Comparison of ENCODE assay signal across 25 cellular contexts in the genomic region with DNA sequence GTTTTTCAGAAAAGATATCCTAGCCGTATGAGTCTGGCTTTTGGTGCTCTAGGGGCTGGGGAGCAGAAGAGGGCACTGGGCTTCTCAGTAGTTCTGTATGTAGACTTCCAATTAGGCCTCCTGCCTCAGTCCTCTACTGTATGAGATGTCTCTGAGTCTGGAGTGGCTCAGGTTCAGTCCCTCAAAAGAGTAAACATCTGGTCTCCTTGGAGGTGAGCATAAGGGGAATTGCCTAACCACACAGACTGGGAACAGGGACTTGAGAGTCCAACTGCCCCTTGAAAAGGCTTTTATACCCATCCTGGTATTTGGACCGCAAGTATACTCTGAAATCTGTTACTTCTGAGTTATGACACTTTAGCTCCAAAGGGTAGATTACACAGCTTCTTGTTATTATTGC.
A peak's percentile ranks its signal among the peaks of the same experiment; 100 is the strongest.
DNase-seq lines count a peak whose midpoint lies in the region; ATAC-seq, FAIRE-seq and TF ChIP-seq lines count a peak whose summit lies in the region.
"Had no signal": no experiment of that assay in that cellular context is flagged by ENCODE, and none has a peak within 500 bp of the region (broad histone marks: within the 10 kb centered on the region; RNA-seq: fewer than 3 reads in every experiment).

No MANE protein-coding gene starts in this region.

- intact Hi-C loops in activated CD4-positive, alpha-beta T cell treated with anti-CD3 and anti-CD28 coated beads, Interleukin-2, amount 10 ng/mL, durations not matched to agents 24 days and 14 days (cut with micrococcal nuclease): no loop called here
- intact Hi-C loops in lower lobe of right lung (cut with DNase I): no loop called here
- intact Hi-C loops in esophagus muscularis mucosa (cut with DNase I): no loop called here

- peak; percentile 17 to 39 for ATAC-seq in lower lobe of right lung
- ATAC-seq in HG03378 (IDR thresholded peaks at IDR 0.05; ENCODE audit: unreplicated experiment): no peak
- ATAC-seq: A549; CD8-positive, alpha-beta T cell; GM12878 had no signal

- H3K9ac ChIP-seq in adipocyte (ENCODE audit: low read length): no peak overlapping the region
- H3K9ac ChIP-seq: BLaER1 treated with 17β-estradiol and CSF1 and Interleukin-3, amounts not matched to agents 10 nM and 100 nM had no signal

- H3K27ac Mint-ChIP-seq in activated CD4-positive, alpha-beta T cell treated with anti-CD3 and anti-CD28 coated beads, Interleukin-2, amount 10 ng/mL, durations not matched to agents 24 days and 14 days: no peak overlapping the region
- H3K27ac Mint-ChIP-seq: B cell; CD4-positive, alpha-beta T cell; CD8-positive, alpha-beta T cell had no signal

- TF ChIP-seq CTCF in lower lobe of right lung (IDR thresholded peaks at IDR 0.05) (no peak), esophagus muscularis mucosa (IDR thresholded peaks at IDR 0.05) (no peak)

- H3K9me3 ChIP-seq in adipocyte (ENCODE audit: control insufficient read depth, low read length) (no peaks in the 10 kb centered on the region), lower lobe of right lung (no peaks in the 10 kb centered on the region), esophagus muscularis mucosa (no peaks in the 10 kb centered on the region)
- H3K9me3 ChIP-seq: A549; BLaER1 treated with 17β-estradiol and CSF1 and Interleukin-3, amounts not matched to agents 10 nM and 100 nM; Caco-2 had no signal

- H3K27me3 Mint-ChIP-seq in activated CD4-positive, alpha-beta T cell treated with anti-CD3 and anti-CD28 coated beads, Interleukin-2, amount 10 ng/mL, durations not matched to agents 24 days and 14 days: no peaks in the 10 kb centered on the region
- H3K27me3 Mint-ChIP-seq: CD4-positive, alpha-beta T cell had no signal

- no peak for TF ChIP-seq EP300 in esophagus muscularis mucosa (IDR thresholded peaks at IDR 0.05)

- peaks cover 4% of the 10 kb centered on the region for H3K4me1 ChIP-seq in adipocyte (ENCODE audit: control insufficient read depth, insufficient read depth, low read length)
- no peaks in the 10 kb centered on the region for H3K4me1 ChIP-seq in lower lobe of right lung
- no peaks in the 10 kb centered on the region for H3K4me1 ChIP-seq in esophagus muscularis mucosa
- H3K4me1 ChIP-seq: A549, Caco-2 had no signal

- DNase-seq in activated CD4-positive, alpha-beta T cell treated with anti-CD3 and anti-CD28 coated beads, Interleukin-2, amount 10 ng/mL, durations not matched to agents 24 days and 14 days: peak; percentile 36
- no peak for DNase-seq in activated CD4-positive, alpha-beta T cell treated with anti-CD3 and anti-CD28 coated beads for 1 hour
- DNase-seq in adipocyte (ENCODE audit: low read depth) (peak; percentile 3), lower lobe of right lung (no peak), esophagus muscularis mucosa (ENCODE audit: extremely low spot score) (no peak), urothelium cell line (ENCODE audit: low spot score) (no peak)
- DNase-seq: AML-193; Caco-2; Calu3; CD4-positive, alpha-beta T cell; CD8-positive, alpha-beta T cell; DMS79; DND-41; EL; GDM1 had no signal

- H3K27me3 ChIP-seq in adipocyte (replicated peaks; ENCODE audit: control insufficient read depth, insufficient read depth, low read length): peaks cover 80% of the 10 kb centered on the region
- no peaks in the 10 kb centered on the region for H3K27me3 ChIP-seq in lower lobe of right lung (ENCODE audit: low read depth)
- H3K27me3 ChIP-seq in esophagus muscularis mucosa: no peaks in the 10 kb centered on the region
- H3K27me3 ChIP-seq: BLaER1 treated with 17β-estradiol and CSF1 and Interleukin-3, amounts not matched to agents 10 nM and 100 nM had no signal

- no peaks in the 10 kb centered on the region for H3K36me3 Mint-ChIP-seq in activated CD4-positive, alpha-beta T cell treated with anti-CD3 and anti-CD28 coated beads, Interleukin-2, amount 10 ng/mL, durations not matched to agents 24 days and 14 days (ENCODE audit: low read depth)
- H3K36me3 Mint-ChIP-seq: CD8-positive, alpha-beta T cell had no signal

- 88% methylated on average over 2 of the region's 2 CpGs for WGBS in esophagus muscularis mucosa

- H3K4me3 ChIP-seq in adipocyte (ENCODE audit: low read length) (no peak overlapping the region), lower lobe of right lung (no peak overlapping the region), esophagus muscularis mucosa (no peak overlapping the region)
- H3K4me3 ChIP-seq: A549; BLaER1 treated with 17β-estradiol and CSF1 and Interleukin-3, amounts not matched to agents 10 nM and 100 nM; GM12878 had no signal

- no peak for FAIRE-seq in urothelium cell line (lab: Jason Lieb, UNC)
- FAIRE-seq: A549, D721Med, GM12878, GM12892, GM18507 had no signal

- no peak for TF ChIP-seq POLR2A in esophagus muscularis mucosa (IDR thresholded peaks at IDR 0.05; ENCODE audit: low read depth)

- no peaks in the 10 kb centered on the region for H3K9me3 Mint-ChIP-seq in activated CD4-positive, alpha-beta T cell treated with anti-CD3 and anti-CD28 coated beads, Interleukin-2, amount 10 ng/mL, durations not matched to agents 24 days and 14 days
- H3K9me3 Mint-ChIP-seq: CD4-positive, alpha-beta T cell; CD8-positive, alpha-beta T cell had no signal

- H3K4me3 Mint-ChIP-seq in activated CD4-positive, alpha-beta T cell treated with anti-CD3 and anti-CD28 coated beads, Interleukin-2, amount 10 ng/mL, durations not matched to agents 24 days and 14 days: no peak overlapping the region
- H3K4me3 Mint-ChIP-seq: B cell; CD4-positive, alpha-beta T cell; CD8-positive, alpha-beta T cell had no signal

- H3K4me1 Mint-ChIP-seq in activated CD4-positive, alpha-beta T cell treated with anti-CD3 and anti-CD28 coated beads, Interleukin-2, amount 10 ng/mL, durations not matched to agents 24 days and 14 days: no peaks in the 10 kb centered on the region
- H3K4me1 Mint-ChIP-seq: B cell had no signal

- H3K36me3 ChIP-seq in adipocyte (ENCODE audit: control insufficient read depth, insufficient read depth, low read length, severe bottlenecking) (no peaks in the 10 kb centered on the region), lower lobe of right lung (no peaks in the 10 kb centered on the region), esophagus muscularis mucosa (no peaks in the 10 kb centered on the region)
- H3K36me3 ChIP-seq: BLaER1 treated with 17β-estradiol and CSF1 and Interleukin-3, amounts not matched to agents 10 nM and 100 nM had no signal

- no peak overlapping the region for H3K27ac ChIP-seq in lower lobe of right lung
- H3K27ac ChIP-seq in esophagus muscularis mucosa (replicated peaks in 1 of 4): no peak overlapping the region
- H3K27ac ChIP-seq: 22Rv1; A549; BLaER1 treated with 17β-estradiol and CSF1 and Interleukin-3, amounts not matched to agents 10 nM and 100 nM; C4-2B had no signal

Comparison
In these comparisons a context has a peak if more than half of its experiments do, and no peak if none do; other contexts are left out.
1. DNase-seq: peak in activated CD4-positive, alpha-beta T cell treated with anti-CD3 and anti-CD28 coated beads, Interleukin-2, amount 10 ng/mL, durations not matched to agents 24 days and 14 days (single experiment) and adipocyte (single experiment); none in activated CD4-positive, alpha-beta T cell treated with anti-CD3 and anti-CD28 coated beads for 1 hour (single experiment), lower lobe of right lung (single experiment), esophagus muscularis mucosa (single experiment) and urothelium cell line (single experiment).